ENCODE assay signal across 17 cellular contexts in the genomic region with DNA sequence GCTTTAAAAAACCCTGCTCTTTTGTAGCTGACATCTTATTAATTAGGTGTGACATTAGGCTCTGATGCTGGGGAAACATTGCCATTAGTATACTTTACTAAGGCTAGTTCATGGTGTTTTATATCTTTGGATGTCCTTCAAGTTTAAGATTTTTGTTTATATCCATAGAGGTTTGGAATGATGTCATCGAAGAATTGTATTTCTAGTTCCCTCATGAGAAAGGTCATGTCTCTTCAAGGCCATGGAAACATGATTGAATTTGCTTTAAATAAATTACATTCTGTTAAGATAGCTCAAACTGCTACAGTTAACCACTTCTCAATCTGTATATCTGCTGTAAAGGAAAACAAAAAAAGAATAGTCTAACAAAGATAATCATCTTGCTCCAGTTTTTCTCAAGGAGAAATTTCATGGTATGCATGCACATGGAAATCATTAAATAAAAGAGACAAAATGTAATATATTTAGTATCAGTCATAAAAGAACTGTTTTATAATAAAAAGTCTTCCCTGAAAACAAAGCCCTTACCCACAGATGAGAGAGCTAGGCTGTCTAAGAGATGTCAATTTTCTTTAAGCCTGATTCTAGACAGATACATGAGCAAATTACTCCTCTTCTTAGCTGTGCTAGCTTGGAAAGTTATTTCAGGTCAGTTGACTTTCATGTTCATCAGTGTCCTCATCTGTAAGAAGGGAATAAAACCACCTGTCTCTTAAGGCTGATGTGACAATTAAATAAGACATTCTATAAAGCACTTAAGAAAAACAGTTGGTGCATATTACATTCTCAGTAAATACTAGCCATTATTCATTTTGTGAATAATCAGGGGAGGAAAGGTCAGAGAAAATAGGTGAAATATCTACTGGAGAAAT. TPM values are rescaled to one million over a fixed set of nuclear protein-coding genes. Genes with fewer than 3 reads are reported as not detected.
DNase-seq lines count a peak whose midpoint lies in the region; ATAC-seq and TF ChIP-seq lines count a peak whose summit lies in the region.
"Had no signal": no experiment of that assay in that cellular context is flagged by ENCODE, and none has a peak within 500 bp of the region (broad histone marks: within the 10 kb centered on the region; RNA-seq: fewer than 3 reads in every experiment).

No MANE protein-coding gene starts in this region.

- no peak overlapping the region for H3K4me3 Mint-ChIP-seq in HFFc6
- H3K4me3 Mint-ChIP-seq in osteocyte (ENCODE audit: unreplicated experiment) = no peak overlapping the region
- H3K4me3 Mint-ChIP-seq in activated CD4-positive, alpha-beta memory T cell treated with anti-CD3 and anti-CD28 coated beads for 36 hours = no peak overlapping the region
- H3K4me3 Mint-ChIP-seq: CD8-positive, alpha-beta memory T cell had no signal

- DNase-seq in HFFc6 = no peak
- DNase-seq in astrocyte of the spinal cord (ENCODE audit: low read depth, low spot score) = peak; percentile 38
- peak; percentile 17 for DNase-seq in fibroblast of mammary gland (ENCODE audit: low read depth)
- DNase-seq in osteocyte (ENCODE audit: extremely low spot score, unreplicated experiment) = no peak
- no peak for DNase-seq in DMS53 (lab: John Stamatoyannopoulos, UW)
- DNase-seq in activated CD4-positive, alpha-beta memory T cell treated with anti-CD3 and anti-CD28 coated beads for 36 hours = no peak
- no peak for DNase-seq in activated naive CD4-positive, alpha-beta T cell (lab: John Stamatoyannopoulos, UW)
- DNase-seq: C1 segment of cervical spinal cord; CD8-positive, alpha-beta memory T cell; DMS79; H7; NCI-H1105 treated with DMSO at 0.1 percent for 48 hours; NCI-H1694 treated with DMSO at 0.1 percent for 48 hours; NCI-H510A; NCI-H748 treated with DMSO at 0.1 percent for 48 hours; SHP77 had no signal

- in situ Hi-C loops in astrocyte of the spinal cord (cut with HindIII; ENCODE audit: low sequenced_read_pairs) = no loop called here

- no peaks in the 10 kb centered on the region for H3K9me3 Mint-ChIP-seq in HFFc6
- H3K9me3 Mint-ChIP-seq in osteocyte (ENCODE audit: unreplicated experiment) = no peaks in the 10 kb centered on the region
- H3K9me3 Mint-ChIP-seq in activated CD4-positive, alpha-beta memory T cell treated with anti-CD3 and anti-CD28 coated beads for 36 hours = peaks cover 3% of the 10 kb centered on the region
- H3K9me3 Mint-ChIP-seq: CD8-positive, alpha-beta memory T cell had no signal

- intact Hi-C loops in activated CD4-positive, alpha-beta memory T cell treated with anti-CD3 and anti-CD28 coated beads for 36 hours (cut with micrococcal nuclease) = no loop called here

- H3K4me1 Mint-ChIP-seq in HFFc6 (ENCODE audit: low read depth) (peaks cover 16% of the 10 kb centered on the region), osteocyte (ENCODE audit: unreplicated experiment) (peaks cover 8% of the 10 kb centered on the region)
- H3K4me1 Mint-ChIP-seq in activated CD4-positive, alpha-beta memory T cell treated with anti-CD3 and anti-CD28 coated beads for 36 hours (ENCODE audit: low read depth) = no peaks in the 10 kb centered on the region
- H3K4me1 Mint-ChIP-seq: CD8-positive, alpha-beta memory T cell had no signal

- TF ChIP-seq CTCF in HFFc6 (IDR thresholded peaks at IDR 0.05) (no peak), astrocyte of the spinal cord (IDR thresholded peaks at IDR 0.05; ENCODE audit: low read depth, low read length) (no peak), fibroblast of mammary gland (conservative IDR thresholded peaks at IDR 0.05; ENCODE audit: control insufficient read depth, insufficient read depth, low read depth, low read length) (no peak), osteocyte (IDR thresholded peaks at IDR 0.05) (no peak)

- H3K4me3 ChIP-seq in astrocyte of the spinal cord (ENCODE audit: low read depth, low read length) (no peak overlapping the region), fibroblast of mammary gland (ENCODE audit: control insufficient read depth, low read depth, low read length) (no peak overlapping the region)

- H3K27ac Mint-ChIP-seq in HFFc6 (peak overlapping the region; percentile 10; the same call in 1 of the 2 replicates), osteocyte (ENCODE audit: unreplicated experiment) (peak overlapping the region; percentile 5)
- H3K27ac Mint-ChIP-seq in activated CD4-positive, alpha-beta memory T cell treated with anti-CD3 and anti-CD28 coated beads for 36 hours = no peak overlapping the region
- H3K27ac Mint-ChIP-seq: CD8-positive, alpha-beta memory T cell had no signal

- no peaks in the 10 kb centered on the region for H3K27me3 Mint-ChIP-seq in HFFc6 (ENCODE audit: insufficient read depth)
- peaks cover 3% of the 10 kb centered on the region for H3K27me3 Mint-ChIP-seq in osteocyte (ENCODE audit: unreplicated experiment)
- H3K27me3 Mint-ChIP-seq in activated CD4-positive, alpha-beta memory T cell treated with anti-CD3 and anti-CD28 coated beads for 36 hours = peaks cover 17% of the 10 kb centered on the region

- H3K36me3 Mint-ChIP-seq in HFFc6 (ENCODE audit: low read depth) = no peaks in the 10 kb centered on the region
- H3K36me3 Mint-ChIP-seq in osteocyte (ENCODE audit: unreplicated experiment) = peaks cover 1% of the 10 kb centered on the region
- H3K36me3 Mint-ChIP-seq in activated CD4-positive, alpha-beta memory T cell treated with anti-CD3 and anti-CD28 coated beads for 36 hours = no peaks in the 10 kb centered on the region

- CTCF ChIA-PET in activated CD4-positive, alpha-beta memory T cell treated with anti-CD3 and anti-CD28 coated beads for 36 hours (lab: Charles Lee) = no interaction called here

- POLR2A ChIA-PET in activated CD4-positive, alpha-beta memory T cell treated with anti-CD3 and anti-CD28 coated beads for 36 hours (lab: Charles Lee) = no interaction called here

- no peak for ATAC-seq in HG03439 (IDR thresholded peaks at IDR 0.05; ENCODE audit: unreplicated experiment)

RNA-seq across cellular contexts. Expression of a gene that starts 25.1 kb away (rescaled TPM):
- total RNA-seq in HFFc6 (2021; fragmentation: NEBNext Ultra II Directional; extraction: Animal tissue kit (Norgen Biotek cat#: 25700)) = 10 to 100 TPM; 18.0 to 26.4 (median 24.4) TPM
- total RNA-seq in osteocyte = 24.8 and 29.7 TPM in 2 replicates
- 10 to 100 TPM; 49.5 to 49.9 TPM for total RNA-seq in activated CD4-positive, alpha-beta memory T cell treated with anti-CD3 and anti-CD28 coated beads for 36 hours

Comparison
In these comparisons a context has a peak if more than half of its experiments do, and no peak if none do; other contexts are left out.
1. DNase-seq: peak in astrocyte of the spinal cord (single experiment) and fibroblast of mammary gland (single experiment); none in HFFc6 (single experiment), osteocyte (single experiment), DMS53 (single experiment), activated CD4-positive, alpha-beta memory T cell treated with anti-CD3 and anti-CD28 coated beads for 36 hours (single experiment) and activated naive CD4-positive, alpha-beta T cell (0 of 4).